Comparison of ENCODE assay signal across 15 cellular contexts in genomic region chr5:82388186-82388585, GRCh38.
DNase-seq lines count a peak whose midpoint lies in the region; TF ChIP-seq lines count a peak whose summit lies in the region.
"Had no signal": no experiment of that assay in that cellular context is flagged by ENCODE, and none has a peak within 500 bp of the region (broad histone marks: within the 10 kb centered on the region; RNA-seq: fewer than 3 reads in every experiment).

No MANE protein-coding gene starts in this region.

- POLR2A ChIA-PET in AG04449 (lab: Yijun Ruan, JAX), result interaction anchor here (1.0 to 1.7 kb wide), 6 partner anchors 9 to 1087 kb away, joined by 3 to 8 read pairs (median 4); partner anchors contain the start of gene VCAN

- peaks cover 11% of the 10 kb centered on the region for H3F3A ChIP-seq in GM23248 (ENCODE audit: insufficient read depth)

- no peaks in the 10 kb centered on the region for H3K27me3 ChIP-seq in GM23248 (replicated peaks; ENCODE audit: insufficient read depth)
- H3K27me3 ChIP-seq: tibial nerve had no signal

- CTCF ChIA-PET in AG04449 (lab: Yijun Ruan, JAX), result interaction anchor here (1.3 kb wide), 1 partner anchor 36 kb away, joined by 3 read pairs; no protein-coding TSS in a partner anchor

- H3K36me3 Mint-ChIP-seq in mesothelial cell of epicardium, result no peaks in the 10 kb centered on the region
- H3K36me3 Mint-ChIP-seq in CD14-positive monocyte, result no peaks in the 10 kb centered on the region

- H3K27me3 Mint-ChIP-seq in mesothelial cell of epicardium (ENCODE audit: low read depth), result no peaks in the 10 kb centered on the region
- H3K27me3 Mint-ChIP-seq in CD14-positive monocyte (ENCODE audit: low read depth in 3 of 3), result peaks cover 0 to 4% (median 3%) of the 10 kb centered on the region in 3 donors

- H4K20me1 ChIP-seq in GM23248 (ENCODE audit: insufficient read depth), result no peaks in the 10 kb centered on the region

- no peak overlapping the region for H2AFZ ChIP-seq in GM23248

- peaks cover 64% of the 10 kb centered on the region for H3K4me1 Mint-ChIP-seq in mesothelial cell of epicardium
- peaks cover 5% of the 10 kb centered on the region for H3K4me1 Mint-ChIP-seq in CD14-positive monocyte

- no peaks in the 10 kb centered on the region for H3K9me3 Mint-ChIP-seq in mesothelial cell of epicardium
- peaks cover 2 to 9% (median 4%) of the 10 kb centered on the region in 7 donors for H3K9me3 Mint-ChIP-seq in CD14-positive monocyte
- H3K9me3 Mint-ChIP-seq: activated naive CD8-positive, alpha-beta T cell treated with anti-CD3 and anti-CD28 coated beads, Interleukin-2, amount 50 U/mL, for 24 hours had no signal

- in situ Hi-C loops in GM23248 (cut with MboI), result no loop called here
- in situ Hi-C loops in astrocyte of the cerebellum (cut with HindIII; ENCODE audit: low sequenced_read_pairs), result no loop called here

- H3K4me1 ChIP-seq in GM23248 (ENCODE audit: insufficient read depth), result peaks cover 22% of the 10 kb centered on the region
- H3K4me1 ChIP-seq: psoas muscle had no signal

- TF ChIP-seq CTCF in AG04449 (IDR thresholded peaks at IDR 0.05; ENCODE audit: insufficient read depth, low read length, missing control alignments) (no peak), astrocyte of the cerebellum (IDR thresholded peaks at IDR 0.05; ENCODE audit: low read depth, low read length, missing control alignments) (no peak), mesothelial cell of epicardium (IDR thresholded peaks at IDR 0.05; ENCODE audit: unreplicated experiment) (no peak), CD14-positive monocyte (IDR thresholded peaks at IDR 0.05) (no peak)

- H3K4me3 Mint-ChIP-seq in mesothelial cell of epicardium (peak overlapping the region; percentile 1), CD14-positive monocyte (no peak overlapping the region)
- H3K4me3 Mint-ChIP-seq: activated naive CD8-positive, alpha-beta T cell treated with anti-CD3 and anti-CD28 coated beads, Interleukin-2, amount 50 U/mL, for 24 hours had no signal

- peak overlapping the region; percentile 93 for H3K27ac ChIP-seq in GM23248
- H3K27ac ChIP-seq: psoas muscle had no signal

- intact Hi-C loops in CD14-positive monocyte (cut with micrococcal nuclease), result no loop called here

- no peak overlapping the region for H3K4me3 ChIP-seq in AG04449 (ENCODE audit: low read depth, low read length)
- no peak overlapping the region for H3K4me3 ChIP-seq in GM23248
- H3K4me3 ChIP-seq in astrocyte of the cerebellum (ENCODE audit: low read depth, low read length), result no peak overlapping the region
- H3K4me3 ChIP-seq: psoas muscle, tibial nerve had no signal

- no peaks in the 10 kb centered on the region for H3K36me3 ChIP-seq in GM23248 (ENCODE audit: low read depth)
- H3K36me3 ChIP-seq: tibial nerve had no signal

- no peaks in the 10 kb centered on the region for H3K9me2 ChIP-seq in GM23248 (ENCODE audit: insufficient read depth)

- no peak overlapping the region for H3K9ac ChIP-seq in GM23248

- H3K9me3 ChIP-seq in GM23248 (ENCODE audit: low read depth), result no peaks in the 10 kb centered on the region
- H3K9me3 ChIP-seq: psoas muscle, tibial nerve had no signal

- H3K79me2 ChIP-seq in GM23248 (ENCODE audit: insufficient read depth), result no peaks in the 10 kb centered on the region

- WGBS in GM23248 (ENCODE audit: low coverage in 1 of 2, low lambda C conversion rate in 2 of 2, missing lambda C conversion rate in 2 of 2), 2 experiments, result 68 to 76% methylated on average over 6 of the region's 6 CpGs

- no peak overlapping the region for H3K4me2 ChIP-seq in GM23248 (ENCODE audit: unreplicated experiment)

- H3K27ac Mint-ChIP-seq in mesothelial cell of epicardium (peak overlapping the region; percentile 91), CD14-positive monocyte (no peak overlapping the region)

- peak; percentile 89 for DNase-seq in AG04449 (ENCODE audit: low read depth, low spot score)
- DNase-seq in GM23248, result peak; percentile 43
- DNase-seq in astrocyte of the cerebellum (ENCODE audit: low read depth), result peak; percentile 60
- DNase-seq in mesothelial cell of epicardium (ENCODE audit: low spot score in 2 of 2, unreplicated experiment in 2 of 2), result no peak
- no peak for DNase-seq in mesenteric fat pad (ENCODE audit: low spot score)
- DNase-seq in CD14-positive monocyte (ENCODE audit: low spot score), result no peak
- no peak for DNase-seq in stimulated activated CD4-positive, alpha-beta T cell treated with anti-CD3 and anti-CD28 coated beads, Interleukin-4, amount 100 ng/mL, for 4 hours
- DNase-seq in Kasumi-1 (lab: John Stamatoyannopoulos, UW), result no peak
- DNase-seq: activated CD8-positive, alpha-beta memory T cell treated with anti-CD3 and anti-CD28 coated beads, Interleukin-2, amount 50 U/mL, for 48 hours; C1 segment of cervical spinal cord; foreskin melanocyte; GF-D8 had no signal

Comparison
In these comparisons a context has a peak if more than half of its experiments do, and no peak if none do; other contexts are left out.
1. DNase-seq: peak in AG04449 (single experiment), GM23248 (single experiment) and astrocyte of the cerebellum (single experiment); none in mesothelial cell of epicardium (0 of 2), mesenteric fat pad (single experiment), CD14-positive monocyte (single experiment), stimulated activated CD4-positive, alpha-beta T cell treated with anti-CD3 and anti-CD28 coated beads, Interleukin-4, amount 100 ng/mL, for 4 hours (0 of 2) and Kasumi-1 (0 of 2).